ENCODE assay signal across 1 cellular context in the genomic region with DNA sequence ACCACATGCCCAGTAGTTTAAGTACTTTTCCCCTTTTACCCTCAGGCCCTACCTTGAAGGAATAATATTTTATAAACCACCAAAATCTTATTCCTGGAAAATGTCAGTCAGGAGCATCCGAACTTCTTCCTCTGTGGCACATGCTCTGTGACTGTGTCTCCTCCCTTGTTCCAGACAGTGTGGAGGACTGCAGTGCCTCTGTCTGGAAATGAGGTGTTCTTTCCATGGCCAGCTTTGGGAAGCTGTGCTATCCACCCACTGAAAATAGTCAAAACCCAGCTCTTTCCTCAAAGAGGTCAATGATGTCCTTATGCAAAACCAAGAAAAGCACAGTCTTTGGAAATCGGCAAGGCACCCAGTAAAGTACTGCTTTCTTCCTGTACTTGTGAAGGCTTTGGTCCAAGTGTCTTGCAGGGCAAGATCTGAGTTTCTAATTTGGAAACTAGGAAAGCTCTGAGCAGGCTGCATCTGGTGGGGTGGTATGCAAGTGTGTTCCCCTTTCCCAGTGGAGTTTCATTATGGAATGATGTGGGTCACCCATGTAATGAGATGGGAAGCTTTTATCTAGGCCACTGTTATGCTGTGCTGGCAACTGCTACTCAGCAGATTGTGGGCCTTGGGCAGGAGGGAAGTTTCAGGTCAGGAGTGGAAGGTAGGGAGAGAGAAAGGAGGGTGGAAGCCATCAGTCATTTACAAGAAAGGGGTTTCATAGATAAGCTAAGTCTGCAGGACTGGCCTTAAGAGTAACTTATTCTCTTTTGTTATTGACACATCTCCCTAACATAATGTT.
TF ChIP-seq lines count a peak whose summit lies in the region.

No MANE protein-coding gene starts in this region.

TF ChIP-seq in endothelial cell of umbilical vein, 7 proteins besides CTCF, POLR2A, EP300 and RAD21:
- TF ChIP-seq FOS (IDR thresholded peaks at IDR 0.05; ENCODE audit: borderline replicate concordance, insufficient read depth, low read length) (no peak), MYC (IDR thresholded peaks at IDR 0.05; ENCODE audit: low read depth, low read length) (no peak), EZH2 (IDR thresholded peaks at IDR 0.05; ENCODE audit: borderline replicate concordance, low read depth, low read length, severe bottlenecking) (no peak)
